In the genomic region with DNA sequence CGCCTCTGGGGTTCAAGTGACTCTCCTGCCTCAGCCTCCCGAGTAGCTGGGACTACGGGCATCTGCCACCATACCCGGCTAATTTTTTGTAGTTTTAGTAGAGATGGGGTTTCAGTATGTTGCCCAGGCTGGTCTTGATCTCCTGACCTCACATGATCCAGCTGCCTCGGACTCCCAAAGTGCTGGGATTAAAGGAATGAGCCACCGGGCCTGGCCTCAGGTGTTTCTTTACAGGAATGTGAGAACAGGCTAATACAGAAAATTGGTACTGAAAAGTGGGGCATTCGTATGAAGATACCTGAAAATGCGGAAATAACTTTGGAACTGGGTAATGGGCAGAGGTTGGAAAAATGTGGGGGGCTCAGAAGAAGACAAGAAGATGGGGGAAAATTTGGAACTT, we compare ENCODE assay signal across 35 cellular contexts. TPM values are rescaled to one million over a fixed set of nuclear protein-coding genes. Genes with fewer than 3 reads are reported as not detected.
"Had no signal": no experiment of that assay in that cellular context is flagged by ENCODE, and none has a peak within 500 bp of the region (broad histone marks: within the 10 kb centered on the region; RNA-seq: fewer than 3 reads in every experiment).

No MANE protein-coding gene starts in this region.

- H3K27ac Mint-ChIP-seq: memory B cell; natural killer cell treated with Interleukin-12 subunit alpha and Interleukin-12 subunit beta and Interleukin-15 and Interleukin-18, amount 100 ng/mL, for 72 hours; progenitor cell of endocrine pancreas; stimulated activated memory B cell treated with anti-CD40 and anti-IgM and Interleukin-4, amounts not matched to agents 10 μg/mL and 1 μg/mL and 100 μg/mL, for 72 hours; type B pancreatic cell had no signal

- H3K36me3 Mint-ChIP-seq: memory B cell; naive thymus-derived CD4-positive, alpha-beta T cell; natural killer cell treated with Interleukin-12 subunit alpha and Interleukin-12 subunit beta and Interleukin-15 and Interleukin-18, amount 100 ng/mL, for 72 hours; stimulated activated memory B cell treated with anti-CD40 and anti-IgM and Interleukin-4, amounts not matched to agents 10 μg/mL and 1 μg/mL and 100 μg/mL, for 72 hours; type B pancreatic cell had no signal

- DNase-seq: kidney glomerular epithelial cell; left cardiac atrium; left ventricle myocardium superior; midbrain; mucosa of descending colon; naive thymus-derived CD4-positive, alpha-beta T cell; ovary; right lobe of liver; stimulated activated CD4-positive, alpha-beta T cell treated with anti-CD3 and anti-CD28 coated beads, Interleukin-1b, Interleukin-23, amount 100 ng/mL, for 48 hours; stimulated activated CD4-positive, alpha-beta T cell treated with anti-CD3 and anti-CD28 coated beads, Interleukin-2, amount 100 ng/mL, for 48 hours; stimulated activated CD4-positive, alpha-beta T cell treated with anti-CD3 and anti-CD28 coated beads, Interleukin-4, amount 100 ng/mL, for 4 hours; stimulated activated CD8-positive, alpha-beta memory T cell treated with anti-CD3 and anti-CD28 coated beads, Interleukin-4, amount 100 ng/mL, for 48 hours; stimulated activated naive CD4-positive, alpha-beta T cell treated with Interleukin-2 at 50 U/mL for 16 hours; tibial artery; uterus had no signal

- H3K4me3 Mint-ChIP-seq: memory B cell; natural killer cell treated with Interleukin-12 subunit alpha and Interleukin-12 subunit beta and Interleukin-15 and Interleukin-18, amount 100 ng/mL, for 72 hours; stimulated activated memory B cell treated with anti-CD40 and anti-IgM and Interleukin-4, amounts not matched to agents 10 μg/mL and 1 μg/mL and 100 μg/mL, for 72 hours; type B pancreatic cell had no signal

- ATAC-seq: left cardiac atrium; left lobe of liver; left ventricle myocardium superior; mucosa of descending colon; naive thymus-derived CD4-positive, alpha-beta T cell; natural killer cell treated with Interleukin-12 subunit alpha and Interleukin-12 subunit beta and Interleukin-15 and Interleukin-18, amount 100 ng/mL, for 72 hours; right lobe of liver; stimulated activated memory B cell treated with anti-CD40 and anti-IgM and Interleukin-4, amounts not matched to agents 10 μg/mL and 1 μg/mL and 100 μg/mL, for 72 hours had no signal

- H3K9me3 Mint-ChIP-seq: memory B cell; natural killer cell treated with Interleukin-12 subunit alpha and Interleukin-12 subunit beta and Interleukin-15 and Interleukin-18, amount 100 ng/mL, for 72 hours; stimulated activated memory B cell treated with anti-CD40 and anti-IgM and Interleukin-4, amounts not matched to agents 10 μg/mL and 1 μg/mL and 100 μg/mL, for 72 hours; type B pancreatic cell had no signal

RNA-seq across cellular contexts. Expression of a gene that starts 52.8 kb away (rescaled TPM):
- total RNA-seq: hepatocyte; left cardiac atrium; left lobe of liver; left ventricle myocardium superior; lung microvascular endothelial cell; mesenteric fat pad; mucosa of descending colon; myocyte; natural killer cell treated with Interleukin-12 subunit alpha and Interleukin-12 subunit beta and Interleukin-15 and Interleukin-18, amount 100 ng/mL, for 72 hours; omental fat pad; progenitor cell of endocrine pancreas; pulmonary artery endothelial cell; renal cortical epithelial cell; right atrium auricular region; right lobe of liver; skeletal muscle tissue; smooth muscle cell; subcutaneous adipose tissue; suprapubic skin; thoracic aorta; ureter; uterus had no signal
